8 cellular contexts compared by ENCODE assay signal in genomic region chr7:94655562-94655883, GRCh38. TPM values are rescaled to one million over a fixed set of nuclear protein-coding genes. Genes with fewer than 3 reads are reported as not detected.
A peak's percentile ranks its signal among the peaks of the same experiment; 100 is the strongest.
DNase-seq lines count a peak whose midpoint lies in the region; ATAC-seq lines count a peak whose summit lies in the region.

No MANE protein-coding gene starts in this region.

- H3K4me1 ChIP-seq in iPS-15b (ENCODE audit: control insufficient read depth, insufficient read depth, low read length): no peaks in the 10 kb centered on the region

- H3K4me1 Mint-ChIP-seq in activated T-helper 2 cell treated with anti-CD3 and anti-CD28 coated beads, Interferon-gamma antibody, Interleukin-2, Interleukin-4, amounts not matched to agents 10 μg/mL and 5 μg/mL and 100 μg/mL, durations not matched to agents 14 hours and 24 hours and 36 hours (ENCODE audit: low read depth): peaks cover 18% of the 10 kb centered on the region
- peaks cover 25% of the 10 kb centered on the region for H3K4me1 Mint-ChIP-seq in stimulated activated naive CD8-positive, alpha-beta T cell treated with anti-CD3 and anti-CD28 coated beads, Interleukin-15, amount 100 ng/mL, for 72 hours

- no peaks in the 10 kb centered on the region for H3K9me3 ChIP-seq in iPS-15b (ENCODE audit: control insufficient read depth, insufficient read depth, low read length)

- no peak overlapping the region for H3K27ac Mint-ChIP-seq in activated T-helper 2 cell treated with anti-CD3 and anti-CD28 coated beads, Interferon-gamma antibody, Interleukin-2, Interleukin-4, amounts not matched to agents 10 μg/mL and 5 μg/mL and 100 μg/mL, durations not matched to agents 14 hours and 24 hours and 36 hours
- no peak overlapping the region for H3K27ac Mint-ChIP-seq in stimulated activated naive CD8-positive, alpha-beta T cell treated with anti-CD3 and anti-CD28 coated beads, Interleukin-15, amount 100 ng/mL, for 72 hours

- intact Hi-C loops in activated T-helper 2 cell treated with anti-CD3 and anti-CD28 coated beads, Interferon-gamma antibody, Interleukin-2, Interleukin-4, amounts not matched to agents 10 μg/mL and 5 μg/mL and 100 μg/mL, durations not matched to agents 14 hours and 24 hours and 36 hours (cut with micrococcal nuclease): loop anchor here (2.0 to 5.0 kb wide), 3 partner anchors 35 to 822 kb away; no protein-coding TSS in a partner anchor

- peak overlapping the region; percentile 90 for H3K4me3 ChIP-seq in iPS-15b (ENCODE audit: low read depth, low read length)

- peaks cover 8% of the 10 kb centered on the region for H3K27me3 ChIP-seq in iPS-15b (ENCODE audit: control insufficient read depth, insufficient read depth, low read length)

- H3K9ac ChIP-seq in iPS-15b (ENCODE audit: low read depth, low read length): peak overlapping the region; percentile 77

- H3K36me3 ChIP-seq in iPS-15b (ENCODE audit: control insufficient read depth, insufficient read depth, low read length): no peaks in the 10 kb centered on the region

- peak overlapping the region; percentile 82 for H3K4me3 Mint-ChIP-seq in activated T-helper 2 cell treated with anti-CD3 and anti-CD28 coated beads, Interferon-gamma antibody, Interleukin-2, Interleukin-4, amounts not matched to agents 10 μg/mL and 5 μg/mL and 100 μg/mL, durations not matched to agents 14 hours and 24 hours and 36 hours (ENCODE audit: low read depth)
- H3K4me3 Mint-ChIP-seq in stimulated activated naive CD8-positive, alpha-beta T cell treated with anti-CD3 and anti-CD28 coated beads, Interleukin-15, amount 100 ng/mL, for 72 hours: peak overlapping the region; percentile 87

- peaks cover 40% of the 10 kb centered on the region for H3K27me3 Mint-ChIP-seq in activated T-helper 2 cell treated with anti-CD3 and anti-CD28 coated beads, Interferon-gamma antibody, Interleukin-2, Interleukin-4, amounts not matched to agents 10 μg/mL and 5 μg/mL and 100 μg/mL, durations not matched to agents 14 hours and 24 hours and 36 hours (ENCODE audit: low read depth)
- H3K27me3 Mint-ChIP-seq in stimulated activated naive CD8-positive, alpha-beta T cell treated with anti-CD3 and anti-CD28 coated beads, Interleukin-15, amount 100 ng/mL, for 72 hours: peaks cover 46% of the 10 kb centered on the region

- H3K9me3 Mint-ChIP-seq in activated T-helper 2 cell treated with anti-CD3 and anti-CD28 coated beads, Interferon-gamma antibody, Interleukin-2, Interleukin-4, amounts not matched to agents 10 μg/mL and 5 μg/mL and 100 μg/mL, durations not matched to agents 14 hours and 24 hours and 36 hours: no peaks in the 10 kb centered on the region
- no peaks in the 10 kb centered on the region for H3K9me3 Mint-ChIP-seq in stimulated activated naive CD8-positive, alpha-beta T cell treated with anti-CD3 and anti-CD28 coated beads, Interleukin-15, amount 100 ng/mL, for 72 hours

- ATAC-seq in stimulated activated naive CD8-positive, alpha-beta T cell treated with anti-CD3 and anti-CD28 coated beads, Interleukin-15, amount 100 ng/mL, for 72 hours: no peak

- H3K36me3 Mint-ChIP-seq in activated T-helper 2 cell treated with anti-CD3 and anti-CD28 coated beads, Interferon-gamma antibody, Interleukin-2, Interleukin-4, amounts not matched to agents 10 μg/mL and 5 μg/mL and 100 μg/mL, durations not matched to agents 14 hours and 24 hours and 36 hours (ENCODE audit: low read depth): no peaks in the 10 kb centered on the region

- DNase-seq in NCI-H146 (lab: John Stamatoyannopoulos, UW) (peak; percentile 24), NCI-H146 treated with DMSO at 0.1 percent for 48 hours (lab: John Stamatoyannopoulos, UW; ENCODE audit: unreplicated experiment) (no peak), kidney glomerular epithelial cell (lab: John Stamatoyannopoulos, UW) (no peak), NCI-H2107 (lab: John Stamatoyannopoulos, UW) (no peak), NCI-H1694 (lab: John Stamatoyannopoulos, UW) (no peak)
- DNase-seq in activated T-helper 2 cell treated with anti-CD3 and anti-CD28 coated beads, Interferon-gamma antibody, Interleukin-2, Interleukin-4, amounts not matched to agents 10 μg/mL and 5 μg/mL and 100 μg/mL, durations not matched to agents 14 hours and 24 hours and 36 hours (ENCODE audit: low spot score): no peak
- no peak for DNase-seq in stimulated activated naive CD8-positive, alpha-beta T cell treated with anti-CD3 and anti-CD28 coated beads, Interleukin-15, amount 100 ng/mL, for 72 hours

RNA-seq across cellular contexts. Expression of gene SGCE, which starts 0.4 kb away (rescaled TPM):
- total RNA-seq in activated T-helper 2 cell treated with anti-CD3 and anti-CD28 coated beads, Interferon-gamma antibody, Interleukin-2, Interleukin-4, amounts not matched to agents 10 μg/mL and 5 μg/mL and 100 μg/mL, durations not matched to agents 14 hours and 24 hours and 36 hours: 2.0 and 2.5 TPM in 2 replicates
